In the genomic region with DNA sequence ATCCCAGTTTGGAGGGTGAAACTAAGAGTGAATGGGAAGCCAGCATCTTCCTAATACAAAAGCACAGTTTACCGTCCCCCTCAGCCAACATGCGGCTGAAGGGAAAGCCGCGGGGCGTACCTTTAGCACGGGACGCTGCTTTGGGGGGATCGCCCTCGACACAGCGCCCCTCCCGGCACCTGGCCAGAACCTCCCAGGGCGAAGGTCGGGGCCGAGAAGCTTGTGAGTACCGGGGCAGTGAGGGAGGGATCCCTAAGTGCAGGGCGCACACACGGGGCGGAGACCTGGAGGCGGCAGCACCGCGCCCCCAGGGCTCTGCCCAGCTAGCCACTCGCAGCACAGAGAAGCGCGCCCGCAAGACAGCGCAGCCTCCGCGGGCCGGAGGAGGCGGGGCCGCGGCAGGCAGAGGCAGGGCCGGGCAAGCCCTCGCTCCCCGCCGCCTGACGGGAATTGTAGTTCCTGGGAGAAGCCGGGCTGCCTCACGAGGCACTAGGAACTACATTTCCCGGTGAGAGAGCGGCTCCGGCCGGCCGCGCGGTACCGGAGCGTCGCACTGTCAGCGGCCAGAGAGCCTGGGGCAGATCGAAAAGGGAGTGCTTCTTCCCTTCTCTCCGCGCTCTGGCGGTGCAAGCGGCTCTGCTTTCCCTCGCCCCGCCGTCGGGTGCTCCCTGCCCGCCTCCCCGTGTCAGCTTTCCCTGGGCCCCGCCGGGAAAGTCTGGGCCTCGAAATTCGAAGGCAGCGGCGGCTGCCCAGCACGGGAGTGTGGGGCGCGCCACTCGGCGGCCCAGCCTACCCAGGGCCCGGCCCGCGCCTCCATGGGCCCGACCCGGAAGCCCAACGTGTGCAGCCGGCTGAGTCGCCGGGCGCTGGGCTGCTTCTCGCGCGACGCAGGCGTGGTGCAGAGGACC, we compare ENCODE assay signal across 8 cellular contexts. TPM values are rescaled to one million over a fixed set of nuclear protein-coding genes. Genes with fewer than 3 reads are reported as not detected.
DNase-seq lines count a peak whose midpoint lies in the region; ATAC-seq and TF ChIP-seq lines count a peak whose summit lies in the region.

A gene with protein sequence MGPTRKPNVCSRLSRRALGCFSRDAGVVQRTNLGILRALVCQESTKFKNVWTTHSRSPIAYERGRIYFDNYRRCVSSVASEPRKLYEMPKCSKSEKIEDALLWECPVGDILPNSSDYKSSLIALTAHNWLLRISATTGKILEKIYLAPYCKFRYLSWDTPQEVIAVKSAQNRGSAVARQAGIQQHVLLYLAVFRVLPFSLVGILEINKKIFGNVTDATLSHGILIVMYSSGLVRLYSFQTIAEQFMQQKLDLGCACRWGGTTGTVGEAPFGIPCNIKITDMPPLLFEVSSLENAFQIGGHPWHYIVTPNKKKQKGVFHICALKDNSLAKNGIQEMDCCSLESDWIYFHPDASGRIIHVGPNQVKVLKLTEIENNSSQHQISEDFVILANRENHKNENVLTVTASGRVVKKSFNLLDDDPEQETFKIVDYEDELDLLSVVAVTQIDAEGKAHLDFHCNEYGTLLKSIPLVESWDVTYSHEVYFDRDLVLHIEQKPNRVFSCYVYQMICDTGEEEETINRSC (plus strand): TSS at position 464 of the 908 bp plus-strand sequence. CDS start 352 bp downstream, at position 816.
A gene with protein sequence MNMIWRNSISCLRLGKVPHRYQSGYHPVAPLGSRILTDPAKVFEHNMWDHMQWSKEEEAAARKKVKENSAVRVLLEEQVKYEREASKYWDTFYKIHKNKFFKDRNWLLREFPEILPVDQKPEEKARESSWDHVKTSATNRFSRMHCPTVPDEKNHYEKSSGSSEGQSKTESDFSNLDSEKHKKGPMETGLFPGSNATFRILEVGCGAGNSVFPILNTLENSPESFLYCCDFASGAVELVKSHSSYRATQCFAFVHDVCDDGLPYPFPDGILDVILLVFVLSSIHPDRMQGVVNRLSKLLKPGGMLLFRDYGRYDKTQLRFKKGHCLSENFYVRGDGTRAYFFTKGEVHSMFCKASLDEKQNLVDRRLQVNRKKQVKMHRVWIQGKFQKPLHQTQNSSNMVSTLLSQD (minus strand): TSS at position 228 of the 908 bp plus-strand sequence. CDS start 41,805 bp downstream, outside the sequence.

- H3K36me3 ChIP-seq in HAP-1 (replicated peaks) (peaks cover 26% of the 10 kb centered on the region), MG63 (peaks cover 30% of the 10 kb centered on the region), neuron (ENCODE audit: insufficient read depth, low read length) (peaks cover 22% of the 10 kb centered on the region), subcutaneous abdominal adipose tissue (ENCODE audit: control insufficient read depth in 5 of 5, insufficient read depth in 5 of 5, low read length in 5 of 5) (peaks cover 3 to 13% (median 9%) of the 10 kb centered on the region in 5 donors)

- in situ Hi-C loops in HAP-1 (cut with MboI; ENCODE audit: low sequenced_read_pairs) = no loop called here

- peaks cover 9% of the 10 kb centered on the region for H3K4me1 ChIP-seq in HAP-1
- H3K4me1 ChIP-seq in foreskin keratinocyte = no peaks in the 10 kb centered on the region
- peaks cover 20% of the 10 kb centered on the region for H3K4me1 ChIP-seq in neuron (ENCODE audit: insufficient read depth, low read length)
- peaks cover 4 to 22% (median 15%) of the 10 kb centered on the region in 5 donors for H3K4me1 ChIP-seq in subcutaneous abdominal adipose tissue (ENCODE audit: control insufficient read depth in 5 of 5, insufficient read depth in 5 of 5, low read length in 5 of 5)

- H3K27ac ChIP-seq in foreskin keratinocyte (peak within 1 kb of the TSS; percentile 82), subcutaneous abdominal adipose tissue (ENCODE audit: low read depth, low read length) (peak within 1 kb of the TSS; percentile 87)

- H3K4me3 ChIP-seq in HAP-1 = peak within 1 kb of the TSS; percentile 80
- peak within 1 kb of the TSS; percentile 75 for H3K4me3 ChIP-seq in MG63
- H3K4me3 ChIP-seq in neuron (ENCODE audit: low read length) = peak within 1 kb of the TSS; percentile 76
- peak within 1 kb of the TSS; percentile 80 to 97 (median 84) for H3K4me3 ChIP-seq in subcutaneous abdominal adipose tissue (ENCODE audit: low read depth in 1 of 5, low read length in 5 of 5)

- peak; percentile 48 for TF ChIP-seq CTCF in foreskin keratinocyte (conservative IDR thresholded peaks at IDR 0.05)

- peak; percentile 92 for ATAC-seq in foreskin keratinocyte

- H3K9ac ChIP-seq in subcutaneous abdominal adipose tissue (ENCODE audit: low read length in 5 of 5) = peak within 1 kb of the TSS; percentile 26 to 96 (median 94)

- peak within 1 kb of the TSS; percentile 84 for H2AFZ ChIP-seq in neuron (ENCODE audit: low read depth, low read length)

- DNase-seq in GF-D8 (lab: John Stamatoyannopoulos, UW) (peak; percentile 95), HAP-1 (ENCODE audit: low spot score in 2 of 2) (peak; percentile 95 to 97), MG63 (peak; percentile 98), SIG-M5 treated with dmso at 0.1 percent for 504 hours (lab: John Stamatoyannopoulos, UW; ENCODE audit: unreplicated experiment) (peak; percentile 100), foreskin keratinocyte (peak; percentile 93 to 96)
- peak; percentile 87 for DNase-seq in activated gamma-delta T cell treated with anti-CD3 and anti-CD28 coated beads, Interleukin-2, amount 50 U/mL, for 16 hours (ENCODE audit: low read depth)

- H3K27me3 ChIP-seq in HAP-1 (ENCODE audit: low read depth) = no peaks in the 10 kb centered on the region
- no peaks in the 10 kb centered on the region for H3K27me3 ChIP-seq in MG63
- H3K27me3 ChIP-seq in foreskin keratinocyte = no peaks in the 10 kb centered on the region
- no peaks in the 10 kb centered on the region for H3K27me3 ChIP-seq in neuron (ENCODE audit: insufficient read depth, low read length)
- no peaks in the 10 kb centered on the region for H3K27me3 ChIP-seq in subcutaneous abdominal adipose tissue (ENCODE audit: control insufficient read depth in 5 of 5, insufficient read depth in 4 of 5, low read length in 5 of 5)

- H3K9me3 ChIP-seq in HAP-1 = no peaks in the 10 kb centered on the region; the same call in 1 of the 2 replicates
- H3K9me3 ChIP-seq in MG63 = peaks cover 18% of the 10 kb centered on the region
- peaks cover 2% of the 10 kb centered on the region for H3K9me3 ChIP-seq in neuron (ENCODE audit: low read length)
- H3K9me3 ChIP-seq in subcutaneous abdominal adipose tissue (ENCODE audit: control insufficient read depth in 5 of 5, low read length in 5 of 5) = no peaks in the 10 kb centered on the region

RNA-seq across cellular contexts. Expression of the first gene that starts in this region (rescaled TPM):
- total RNA-seq in MG63 (2014; rRNA removed; shearing (Covaris generic); ENCODE audit: low replicate concordance) = 13.8 and 29.8 TPM in 2 replicates
- 17.1 and 19.6 TPM in 2 replicates for total RNA-seq in foreskin keratinocyte
- polyA plus RNA-seq in foreskin keratinocyte = 3.3 and 4.6 TPM in 2 replicates

RNA-seq across cellular contexts. Expression of the second gene that starts in this region (rescaled TPM):
- 31.5 and 72.9 TPM in 2 replicates for total RNA-seq in MG63 (2014; rRNA removed; shearing (Covaris generic); ENCODE audit: low replicate concordance)
- 38.0 and 44.2 TPM in 2 replicates for total RNA-seq in foreskin keratinocyte
- 18.3 and 23.2 TPM in 2 replicates for polyA plus RNA-seq in foreskin keratinocyte

Comparison
In these comparisons a context has a peak if more than half of its experiments do, and no peak if none do; other contexts are left out.
1. Peak in every context shown above with its lines: DNase-seq, ATAC-seq, H3K4me3 ChIP-seq and H3K27ac ChIP-seq.